In the genomic region with DNA sequence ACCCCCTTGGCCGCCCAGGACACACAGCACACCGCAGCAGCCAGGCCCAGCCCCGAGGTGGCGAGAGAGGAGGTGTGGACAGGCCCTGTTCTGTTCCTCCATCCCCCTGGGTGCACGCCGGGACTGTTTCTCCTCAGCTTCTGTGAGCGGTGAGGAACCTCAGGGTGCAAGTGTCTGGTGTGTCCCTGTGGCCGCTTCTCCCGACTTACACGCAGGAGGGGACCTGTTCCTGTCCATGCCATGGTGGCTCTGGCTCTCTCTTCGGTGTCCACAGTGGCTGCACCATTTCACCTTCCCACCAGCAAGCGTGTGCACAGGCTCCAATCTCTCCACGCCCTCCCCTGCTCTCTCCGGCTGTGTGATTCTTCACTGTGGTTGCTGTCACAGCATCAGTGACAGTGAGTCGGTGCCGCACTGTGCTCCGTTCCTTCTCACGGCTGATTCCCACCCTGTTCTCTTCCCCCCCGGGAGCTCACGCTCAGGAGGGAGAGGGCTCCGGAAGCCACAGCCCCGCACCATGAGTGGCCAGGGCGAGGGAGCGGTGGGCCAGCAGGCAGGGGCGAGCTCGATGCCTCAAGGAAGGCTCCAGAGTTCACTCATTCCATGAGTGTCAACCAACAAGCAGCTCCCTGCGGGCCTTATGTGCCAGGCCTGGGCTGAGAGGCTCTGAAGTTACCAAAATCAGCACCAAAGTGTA, we compare ENCODE assay signal across 10 cellular contexts.
DNase-seq lines count a peak whose midpoint lies in the region; ATAC-seq and TF ChIP-seq lines count a peak whose summit lies in the region.
"Had no signal": no experiment of that assay in that cellular context is flagged by ENCODE, and none has a peak within 500 bp of the region (broad histone marks: within the 10 kb centered on the region; RNA-seq: fewer than 3 reads in every experiment).

No MANE protein-coding gene starts in this region.

- H4K20me1 ChIP-seq in Loucy (ENCODE audit: insufficient read depth, low read length, poor library complexity, severe bottlenecking): no peaks in the 10 kb centered on the region

- H3K4me1 ChIP-seq in Loucy (ENCODE audit: insufficient read depth, low read length, poor library complexity, severe bottlenecking): peaks cover 26% of the 10 kb centered on the region
- H3K4me1 ChIP-seq in muscle layer of colon (ENCODE audit: insufficient read depth, low read length): peaks cover 45% of the 10 kb centered on the region
- peaks cover 13 to 40% (median 32%) of the 10 kb centered on the region in 4 donors for H3K4me1 ChIP-seq in tibial artery

- no peak overlapping the region for H3K4me3 ChIP-seq in Loucy (ENCODE audit: low read length, poor library complexity, severe bottlenecking)
- no peak overlapping the region for H3K4me3 ChIP-seq in muscle layer of colon (ENCODE audit: low read depth in 1 of 2, low read length in 2 of 2)
- H3K4me3 ChIP-seq in tibial artery: no peak overlapping the region

- H3K27ac Mint-ChIP-seq in dendritic cell treated with granulocyte-macrophage colony-stimulating factor and Interleukin-4, amounts not matched to agents 40 ng/mL and 50 ng/mL, for 4 days: peak overlapping the region; percentile 95
- no peak overlapping the region for H3K27ac Mint-ChIP-seq in T-helper 2 cell treated with Interferon-gamma antibody and Interleukin-4, amounts not matched to agents 5 μg/mL and 100 μg/mL, for 36 hours
- H3K27ac Mint-ChIP-seq: CD4-positive, alpha-beta T cell had no signal

- H3K9me3 ChIP-seq in Loucy (ENCODE audit: insufficient read depth, low read depth, low read length): no peaks in the 10 kb centered on the region
- no peaks in the 10 kb centered on the region for H3K9me3 ChIP-seq in muscle layer of colon (ENCODE audit: low read length)
- H3K9me3 ChIP-seq in tibial artery: no peaks in the 10 kb centered on the region

- intact Hi-C loops in dendritic cell treated with granulocyte-macrophage colony-stimulating factor and Interleukin-4, amounts not matched to agents 40 ng/mL and 50 ng/mL, for 4 days (cut with micrococcal nuclease): loop anchor here (1.0 to 5.0 kb wide), 2 partner anchors 77 to 121 kb away; no protein-coding TSS in a partner anchor
- intact Hi-C loops in tibial artery (cut with DNase I; ENCODE audit: low total_unique reads): no loop called here

- no peaks in the 10 kb centered on the region for H3K9me2 ChIP-seq in Loucy (replicated peaks; ENCODE audit: low read depth, low read length)

- no peaks in the 10 kb centered on the region for H3K27me3 ChIP-seq in Loucy (ENCODE audit: insufficient read depth, low read length, poor library complexity, severe bottlenecking)
- H3K27me3 ChIP-seq in muscle layer of colon (ENCODE audit: control insufficient read depth in 1 of 2, insufficient read depth in 2 of 2, low read length in 2 of 2): no peaks in the 10 kb centered on the region
- no peaks in the 10 kb centered on the region for H3K27me3 ChIP-seq in tibial artery

- peak overlapping the region; percentile 87 for H3K27ac ChIP-seq in muscle layer of colon (ENCODE audit: low read depth, low read length)
- peak overlapping the region; percentile 28 to 56 for H3K27ac ChIP-seq in tibial artery

- H3K9me3 Mint-ChIP-seq in dendritic cell treated with granulocyte-macrophage colony-stimulating factor and Interleukin-4, amounts not matched to agents 40 ng/mL and 50 ng/mL, for 4 days: no peaks in the 10 kb centered on the region
- no peaks in the 10 kb centered on the region for H3K9me3 Mint-ChIP-seq in T-helper 2 cell treated with Interferon-gamma antibody and Interleukin-4, amounts not matched to agents 5 μg/mL and 100 μg/mL, for 36 hours
- H3K9me3 Mint-ChIP-seq: activated T-cell treated with anti-CD3 and anti-CD28 coated beads, Interleukin-2, amount 50 U/mL, for 4 hours; CD4-positive, alpha-beta T cell had no signal

- H3K36me3 Mint-ChIP-seq in dendritic cell treated with granulocyte-macrophage colony-stimulating factor and Interleukin-4, amounts not matched to agents 40 ng/mL and 50 ng/mL, for 4 days (ENCODE audit: low read depth): no peaks in the 10 kb centered on the region
- H3K36me3 Mint-ChIP-seq in T-helper 2 cell treated with Interferon-gamma antibody and Interleukin-4, amounts not matched to agents 5 μg/mL and 100 μg/mL, for 36 hours (ENCODE audit: low read depth): no peaks in the 10 kb centered on the region

- H3F3A ChIP-seq in Loucy (ENCODE audit: low read depth): no peaks in the 10 kb centered on the region

- TF ChIP-seq CTCF in Loucy (conservative IDR thresholded peaks at IDR 0.05; ENCODE audit: low read length) (no peak), tibial artery (IDR thresholded peaks at IDR 0.05) (no peak)

- peaks cover 11% of the 10 kb centered on the region for H3K27me3 Mint-ChIP-seq in dendritic cell treated with granulocyte-macrophage colony-stimulating factor and Interleukin-4, amounts not matched to agents 40 ng/mL and 50 ng/mL, for 4 days
- no peaks in the 10 kb centered on the region for H3K27me3 Mint-ChIP-seq in T-helper 2 cell treated with Interferon-gamma antibody and Interleukin-4, amounts not matched to agents 5 μg/mL and 100 μg/mL, for 36 hours (ENCODE audit: low read depth)

- H3K4me2 ChIP-seq in Loucy (ENCODE audit: low read depth, low read length, poor library complexity, severe bottlenecking): no peak overlapping the region

- ATAC-seq in HG03432 (IDR thresholded peaks at IDR 0.05; ENCODE audit: unreplicated experiment): no peak

- peak overlapping the region; percentile 58 for H3K4me3 Mint-ChIP-seq in dendritic cell treated with granulocyte-macrophage colony-stimulating factor and Interleukin-4, amounts not matched to agents 40 ng/mL and 50 ng/mL, for 4 days
- H3K4me3 Mint-ChIP-seq in T-helper 2 cell treated with Interferon-gamma antibody and Interleukin-4, amounts not matched to agents 5 μg/mL and 100 μg/mL, for 36 hours: no peak overlapping the region
- H3K4me3 Mint-ChIP-seq: activated T-cell treated with anti-CD3 and anti-CD28 coated beads, Interleukin-2, amount 50 U/mL, for 4 hours; CD4-positive, alpha-beta T cell had no signal

- no peaks in the 10 kb centered on the region for H3K79me2 ChIP-seq in Loucy (ENCODE audit: insufficient read depth, low read length)

- DNase-seq in tibial artery (no peak), NCI-H2196 treated with DMSO at 0.1 percent for 48 hours (lab: John Stamatoyannopoulos, UW; ENCODE audit: unreplicated experiment) (no peak), glomerular visceral epithelial cell (ENCODE audit: extremely low spot score) (no peak)
- no peak for DNase-seq in T-helper 2 cell treated with Interferon-gamma antibody and Interleukin-4, amounts not matched to agents 5 μg/mL and 100 μg/mL, for 36 hours (ENCODE audit: low spot score)

- H3K36me3 ChIP-seq in Loucy (ENCODE audit: insufficient read depth, low read length): no peaks in the 10 kb centered on the region
- no peaks in the 10 kb centered on the region for H3K36me3 ChIP-seq in muscle layer of colon (ENCODE audit: insufficient read depth, low read length)
- H3K36me3 ChIP-seq in tibial artery: no peaks in the 10 kb centered on the region

- H3K4me1 Mint-ChIP-seq in dendritic cell treated with granulocyte-macrophage colony-stimulating factor and Interleukin-4, amounts not matched to agents 40 ng/mL and 50 ng/mL, for 4 days (ENCODE audit: low read depth): peaks cover 66% of the 10 kb centered on the region
- H3K4me1 Mint-ChIP-seq in T-helper 2 cell treated with Interferon-gamma antibody and Interleukin-4, amounts not matched to agents 5 μg/mL and 100 μg/mL, for 36 hours (ENCODE audit: low read depth): no peaks in the 10 kb centered on the region

- no peak overlapping the region for H2AFZ ChIP-seq in Loucy (ENCODE audit: low read length)

- H3K9ac ChIP-seq in Loucy (ENCODE audit: low read depth, low read length, poor library complexity, severe bottlenecking): peak overlapping the region; percentile 64
- H3K9ac ChIP-seq in muscle layer of colon (ENCODE audit: low read length): no peak overlapping the region
